ENCODE assay signal across 16 cellular contexts in the genomic region with DNA sequence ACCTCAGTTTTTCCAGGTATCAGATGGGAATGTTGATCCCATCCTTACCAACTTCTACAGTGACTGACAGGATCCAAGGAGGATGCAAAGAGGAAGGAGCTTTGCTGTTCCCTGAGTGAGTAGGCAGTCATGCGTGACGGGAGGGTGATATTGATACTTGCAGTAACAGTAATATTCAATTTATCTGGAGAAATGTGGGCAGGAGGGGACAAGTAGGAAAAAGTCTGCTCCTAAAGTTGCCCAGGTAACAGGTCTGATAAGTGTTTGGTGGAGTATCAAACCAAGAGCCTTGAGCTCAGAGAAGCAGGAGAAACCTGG. TPM values are rescaled to one million over a fixed set of nuclear protein-coding genes. Genes with fewer than 3 reads are reported as not detected.
DNase-seq lines count a peak whose midpoint lies in the region; ATAC-seq and TF ChIP-seq lines count a peak whose summit lies in the region.
"Had no signal": no experiment of that assay in that cellular context is flagged by ENCODE, and none has a peak within 500 bp of the region (broad histone marks: within the 10 kb centered on the region; RNA-seq: fewer than 3 reads in every experiment).

No MANE protein-coding gene starts in this region.

- ATAC-seq in PC-3 (no peak), gastrocnemius medialis (no peak)
- ATAC-seq: GM23338, Right ventricle myocardium inferior had no signal

- no peak overlapping the region for H3K9ac ChIP-seq in PC-3 (ENCODE audit: low read length)
- no peak overlapping the region for H3K9ac ChIP-seq in mesendoderm (ENCODE audit: low read length)

- no peak overlapping the region for H2AFZ ChIP-seq in PC-3 (ENCODE audit: low read length)
- H2AFZ ChIP-seq: GM23338 had no signal

- H4K5ac ChIP-seq in mesendoderm (ENCODE audit: low read length), result no peak overlapping the region

- no peak overlapping the region for H2BK120ac ChIP-seq in mesendoderm (ENCODE audit: low read depth, low read length)

- H3K4me2 ChIP-seq in PC-3 (ENCODE audit: low read length), result peak overlapping the region; percentile 2
- H3K4me2 ChIP-seq in mesendoderm (ENCODE audit: low read length), result no peak overlapping the region
- H3K4me2 ChIP-seq: GM23338 had no signal

- H3K9me2 ChIP-seq in PC-3 (replicated peaks; ENCODE audit: low read length), result no peaks in the 10 kb centered on the region

- H3K4me3 ChIP-seq in PC-3 (ENCODE audit: low read length) (no peak overlapping the region), mesendoderm (ENCODE audit: low read length) (no peak overlapping the region), gastrocnemius medialis (no peak overlapping the region)
- H3K4me3 ChIP-seq: GM23338, MG63 had no signal

- H3K79me1 ChIP-seq in mesendoderm (ENCODE audit: low read length), result no peaks in the 10 kb centered on the region

- H3K9me3 ChIP-seq in PC-3 (ENCODE audit: low read length) (no peaks in the 10 kb centered on the region), gastrocnemius medialis (no peaks in the 10 kb centered on the region)
- H3K9me3 ChIP-seq: MG63 had no signal

- BruUV-seq in PC-3 (replicated peaks; lab: Mats Ljungman, UMichigan), result no TSS peak

- H3K79me2 ChIP-seq in PC-3 (ENCODE audit: low read length) (peaks cover 12% of the 10 kb centered on the region), mesendoderm (ENCODE audit: control insufficient read depth, insufficient read depth, low read length) (no peaks in the 10 kb centered on the region)

- no peak overlapping the region for H2BK15ac ChIP-seq in mesendoderm (replicated peaks; ENCODE audit: low read depth)

- DNase-seq in PC-3, result no peak
- DNase-seq in mesendoderm, result no peak
- no peak for DNase-seq in gastrocnemius medialis
- DNase-seq in activated T-cell treated with anti-CD3 and anti-CD28 coated beads, Interleukin-2, amount 50 U/mL, for 48 hours, result no peak
- DNase-seq in hypothalamus (lab: John Stamatoyannopoulos, UW), result no peak
- DNase-seq in NCI-H2029 treated with DMSO at 0.1 percent for 48 hours (lab: John Stamatoyannopoulos, UW), result no peak
- DNase-seq: AML-193, GF-D8, HCEC 1CT, Kasumi-1, MG63, NCI-H1092 treated with DMSO at 0.1 percent for 48 hours, NCI-H2081 treated with DMSO at 0.1 percent for 48 hours had no signal

- peak overlapping the region; percentile 71 for H3K27ac ChIP-seq in C4-2B
- no peak overlapping the region for H3K27ac ChIP-seq in PC-3 (ENCODE audit: low read length)
- H3K27ac ChIP-seq in mesendoderm (ENCODE audit: low read depth, low read length), result no peak overlapping the region
- H3K27ac ChIP-seq in gastrocnemius medialis, result peak overlapping the region; percentile 91 to 98 (median 94)

- no peak for TF ChIP-seq CTCF in C4-2B (conservative IDR thresholded peaks at IDR 0.05)
- TF ChIP-seq CTCF in PC-3 (conservative IDR thresholded peaks at IDR 0.05; ENCODE audit: low read depth, low read length), result no peak
- no peak for TF ChIP-seq CTCF in gastrocnemius medialis (IDR thresholded peaks at IDR 0.05 in 4 of 5, conservative IDR thresholded peaks at IDR 0.05 in 1 of 5)

- no peaks in the 10 kb centered on the region for H3K27me3 ChIP-seq in PC-3 (ENCODE audit: low read length)
- H3K27me3 ChIP-seq in mesendoderm (ENCODE audit: insufficient read depth, low read length, poor library complexity), result no peaks in the 10 kb centered on the region
- no peaks in the 10 kb centered on the region for H3K27me3 ChIP-seq in gastrocnemius medialis
- H3K27me3 ChIP-seq: MG63 had no signal

- no peak overlapping the region for H4K8ac ChIP-seq in mesendoderm (ENCODE audit: low read depth, low read length)

- intact Hi-C loops in PC-3 (cut with micrococcal nuclease) (loop anchor here (1.0 to 10.0 kb wide), 4 partner anchors 54 to 1404 kb away; a partner anchor contains a TSS), gastrocnemius medialis (cut with DNase I; ENCODE audit: low total_unique reads) (loop anchor here (5.0 to 10.0 kb wide), 2 partner anchors 294 to 759 kb away; a partner anchor contains a TSS)

- H3K4me1 ChIP-seq in PC-3 (ENCODE audit: insufficient read depth, low read length) (peaks cover 47% of the 10 kb centered on the region), mesendoderm (ENCODE audit: control insufficient read depth, low read depth, low read length) (peaks cover 14% of the 10 kb centered on the region), gastrocnemius medialis (peaks cover 39 to 45% of the 10 kb centered on the region in 2 donors)

- H3K36me3 ChIP-seq in PC-3 (ENCODE audit: low read depth, low read length) (no peaks in the 10 kb centered on the region), mesendoderm (ENCODE audit: control insufficient read depth, insufficient read depth, low read length) (no peaks in the 10 kb centered on the region), gastrocnemius medialis (no peaks in the 10 kb centered on the region)

- POLR2A ChIA-PET in PC-3 (lab: Charles Lee; ENCODE audit: unreplicated experiment), result interaction anchor here (1.3 kb wide), 1 partner anchor 8 kb away, joined by 4 read pairs; no protein-coding TSS in a partner anchor

- no peak for TF ChIP-seq POLR2A in gastrocnemius medialis (IDR thresholded peaks at IDR 0.05)

- no peaks in the 10 kb centered on the region; the same call in 1 of the 2 replicates for H4K20me1 ChIP-seq in PC-3 (ENCODE audit: low read length)

- CTCF ChIA-PET in PC-3 (lab: Charles Lee), result interaction anchor here (0.7 to 1.3 kb wide), 2 partner anchors 19 to 66 kb away, joined by 3 to 16 read pairs; no protein-coding TSS in a partner anchor

- in situ Hi-C loops in gastrocnemius medialis (cut with MboI; ENCODE audit: low sequenced_read_pairs in 4 of 4), result loop anchor here in 1 of 4 donors (25.0 kb wide), 1 partner anchor 361 kb away; no protein-coding TSS in a partner anchor

- H3K4ac ChIP-seq in mesendoderm (ENCODE audit: low read depth, low read length), result no peak overlapping the region

- H2AK5ac ChIP-seq in mesendoderm (ENCODE audit: low read length), result no peak overlapping the region

- H3F3A ChIP-seq in PC-3 (ENCODE audit: low read length, unreplicated experiment), result no peaks in the 10 kb centered on the region

- peak overlapping the region; percentile 73 for H3K23ac ChIP-seq in mesendoderm (ENCODE audit: low read length)

- no peak overlapping the region for H3K56ac ChIP-seq in mesendoderm (ENCODE audit: low read length)

- no peak overlapping the region for H3K18ac ChIP-seq in mesendoderm (ENCODE audit: low read length)

- WGBS in mesendoderm (ENCODE audit: extremely low coverage, insufficient coverage, low lambda C conversion rate), result no CpG with 5 or more reads among the region's 2 CpGs

- H2BK5ac ChIP-seq in mesendoderm (ENCODE audit: low read length), result no peak overlapping the region

RNA-seq across cellular contexts. Expression of a gene that starts 3.3 kb away (rescaled TPM):
- total RNA-seq in PC-3 (2014; rRNA removed) (32.9 and 40.7 TPM in 2 replicates), gastrocnemius medialis (100 to 1,000 TPM in 1 of 4 donors, 10 to 100 TPM in 3; 59.6 to 122 (median 84.5) TPM)
- 4.7 TPM for polyA plus RNA-seq in mesendoderm (2013, experiment 1 of 2)
- polyA plus RNA-seq in mesendoderm (2013, experiment 2 of 2), result 5.0 TPM

Comparison
In these comparisons a context has a peak if more than half of its experiments do, and no peak if none do; other contexts are left out.
1. H3K27ac ChIP-seq: peak in C4-2B (single experiment) and gastrocnemius medialis (4 of 4); none in PC-3 (single experiment) and mesendoderm (single experiment).